17 cellular contexts compared by ENCODE assay signal in genomic region chr2:8577573-8577972, GRCh38.
DNase-seq lines count a peak whose midpoint lies in the region; ATAC-seq and TF ChIP-seq lines count a peak whose summit lies in the region.
"Had no signal": no experiment of that assay in that cellular context is flagged by ENCODE, and none has a peak within 500 bp of the region (broad histone marks: within the 10 kb centered on the region; RNA-seq: fewer than 3 reads in every experiment).

No MANE protein-coding gene starts in this region.

- H3K36me3 Mint-ChIP-seq in natural killer cell treated with Interleukin-12 subunit alpha and Interleukin-12 subunit beta and Interleukin-15 and Interleukin-18, amount 100 ng/mL, for 72 hours = no peaks in the 10 kb centered on the region
- H3K36me3 Mint-ChIP-seq in natural killer cell = no peaks in the 10 kb centered on the region

- peaks cover 38 to 42% of the 10 kb centered on the region in 2 donors for H3K4me1 Mint-ChIP-seq in natural killer cell treated with Interleukin-12 subunit alpha and Interleukin-12 subunit beta and Interleukin-15 and Interleukin-18, amount 100 ng/mL, for 72 hours (ENCODE audit: low read depth in 2 of 2)
- H3K4me1 Mint-ChIP-seq in natural killer cell = peaks cover 34 to 47% of the 10 kb centered on the region in 2 donors

- H3K9me3 Mint-ChIP-seq in natural killer cell treated with Interleukin-12 subunit alpha and Interleukin-12 subunit beta and Interleukin-15 and Interleukin-18, amount 100 ng/mL, for 72 hours = no peaks in the 10 kb centered on the region
- no peaks in the 10 kb centered on the region for H3K9me3 Mint-ChIP-seq in natural killer cell

- H3K4me1 ChIP-seq in OCI-LY3 (ENCODE audit: low read length) (peaks cover 97% of the 10 kb centered on the region), stomach (peaks cover 11 to 36% (median 21%) of the 10 kb centered on the region in 4 donors), tibial nerve (peaks cover 0 to 24% (median 10%) of the 10 kb centered on the region in 4 donors)

- WGBS in stomach, 5 donors = 91 to 96% (median 93%) methylated on average over 8 of the region's 8 CpGs
- WGBS in tibial nerve, 2 donors = 79 to 88% methylated on average over 8 of the region's 8 CpGs

- peak overlapping the region; percentile 10 to 81 for H3K27ac Mint-ChIP-seq in natural killer cell treated with Interleukin-12 subunit alpha and Interleukin-12 subunit beta and Interleukin-15 and Interleukin-18, amount 100 ng/mL, for 72 hours
- H3K27ac Mint-ChIP-seq in natural killer cell = peak overlapping the region in 1 of 2 donors; percentile 37

- H3K4me3 Mint-ChIP-seq in natural killer cell treated with Interleukin-12 subunit alpha and Interleukin-12 subunit beta and Interleukin-15 and Interleukin-18, amount 100 ng/mL, for 72 hours = no peak overlapping the region
- H3K4me3 Mint-ChIP-seq in natural killer cell = no peak overlapping the region

- TF ChIP-seq CTCF in natural killer cell (IDR thresholded peaks at IDR 0.05) (no peak), OCI-LY3 (IDR thresholded peaks at IDR 0.05; ENCODE audit: low read depth, low read length) (no peak), stomach (IDR thresholded peaks at IDR 0.05) (no peak), tibial nerve (IDR thresholded peaks at IDR 0.05) (no peak)

- in situ Hi-C loops in ACHN (cut with HindIII; ENCODE audit: low pct_ligation_motif_present, low pct_unique_long_range_greater_than_20kb, low sequenced_read_pairs) = no loop called here

- H3K4me2 ChIP-seq in OCI-LY3 (ENCODE audit: low read length) = peak overlapping the region; percentile 78; the same call in 1 of the 2 replicates
- H3K4me2 ChIP-seq: KMS-11, PC-9 had no signal

- no peaks in the 10 kb centered on the region for H3K27me3 Mint-ChIP-seq in natural killer cell treated with Interleukin-12 subunit alpha and Interleukin-12 subunit beta and Interleukin-15 and Interleukin-18, amount 100 ng/mL, for 72 hours
- H3K27me3 Mint-ChIP-seq in natural killer cell (ENCODE audit: low read depth in 2 of 2) = peaks cover 0 to 6% of the 10 kb centered on the region in 2 donors

- H4K20me1 ChIP-seq in OCI-LY3 (ENCODE audit: insufficient read depth, low read length) = no peaks in the 10 kb centered on the region

- H3K9ac ChIP-seq in OCI-LY3 (ENCODE audit: low read length) = 0 out of 2 replicates have a peak overlapping the region, but pooled peaks have one; percentile 37
- H3K9ac ChIP-seq: KMS-11 had no signal

- intact Hi-C loops in natural killer cell (cut with micrococcal nuclease) (no loop called here), stomach (cut with DNase I; ENCODE audit: low total_unique reads) (no loop called here)

- DNase-seq in natural killer cell treated with Interleukin-12 subunit alpha and Interleukin-12 subunit beta and Interleukin-15 and Interleukin-18, amount 100 ng/mL, for 72 hours (ENCODE audit: low spot score) = no peak
- no peak for DNase-seq in natural killer cell
- peak; percentile 50 for DNase-seq in islet precursor cell
- DNase-seq in stomach = peak; percentile 23
- DNase-seq in ACHN = no peak
- DNase-seq in tibial nerve (ENCODE audit: low spot score in 2 of 2) = no peak
- DNase-seq: GOT3; MM.1S; NCI-H1105; NCI-H187 treated with DMSO at 0.1 percent for 48 hours; NCI-H526; NK-92 treated with Interleukin-12 subunit alpha and Interleukin-12 subunit beta, amount 100 ng/mL, for 24 hours; PC-9 had no signal

- H3K27ac ChIP-seq in OCI-LY3 (ENCODE audit: low read length) (peak overlapping the region; percentile 91; the same call in 1 of the 2 replicates), stomach (no peak overlapping the region), tibial nerve (no peak overlapping the region)
- H3K27ac ChIP-seq: KMS-11, PC-9, SK-N-MC had no signal

- no peaks in the 10 kb centered on the region for H3K27me3 ChIP-seq in OCI-LY3 (ENCODE audit: low read depth, low read length)
- no peaks in the 10 kb centered on the region for H3K27me3 ChIP-seq in stomach
- no peaks in the 10 kb centered on the region for H3K27me3 ChIP-seq in tibial nerve

- no peak overlapping the region for H2AFZ ChIP-seq in OCI-LY3 (ENCODE audit: low read depth, low read length)
- H2AFZ ChIP-seq: PC-9 had no signal

- H3K36me3 ChIP-seq in OCI-LY3 (replicated peaks; ENCODE audit: low read depth, low read length) = peaks cover 8% of the 10 kb centered on the region
- no peaks in the 10 kb centered on the region for H3K36me3 ChIP-seq in stomach
- no peaks in the 10 kb centered on the region for H3K36me3 ChIP-seq in tibial nerve

- TF ChIP-seq POLR2A in stomach (IDR thresholded peaks at IDR 0.05) = no peak
- no peak for TF ChIP-seq POLR2A in tibial nerve (IDR thresholded peaks at IDR 0.05)

- no peak for ATAC-seq in natural killer cell treated with Interleukin-12 subunit alpha and Interleukin-12 subunit beta and Interleukin-15 and Interleukin-18, amount 100 ng/mL, for 72 hours
- ATAC-seq in natural killer cell (no peak), HG03432 (IDR thresholded peaks at IDR 0.05; ENCODE audit: unreplicated experiment) (no peak)

- H3K4me3 ChIP-seq in OCI-LY3 (ENCODE audit: low read length) (no peak overlapping the region), stomach (no peak overlapping the region), tibial nerve (no peak overlapping the region)
- H3K4me3 ChIP-seq: PC-9, SK-N-MC had no signal

- H3K9me3 ChIP-seq in OCI-LY3 (ENCODE audit: insufficient read depth, low read length) (no peaks in the 10 kb centered on the region; the same call in 1 of the 2 replicates), stomach (no peaks in the 10 kb centered on the region), tibial nerve (no peaks in the 10 kb centered on the region)

- TF ChIP-seq EP300 in stomach (IDR thresholded peaks at IDR 0.05) (no peak), tibial nerve (IDR thresholded peaks at IDR 0.05) (no peak)

- H3K79me2 ChIP-seq in OCI-LY3 (ENCODE audit: low read length) = peaks cover 7% of the 10 kb centered on the region

Comparison
In these comparisons a context has a peak if more than half of its experiments do, and no peak if none do; other contexts are left out.
1. DNase-seq: peak in islet precursor cell (single experiment) and stomach (single experiment); none in natural killer cell treated with Interleukin-12 subunit alpha and Interleukin-12 subunit beta and Interleukin-15 and Interleukin-18, amount 100 ng/mL, for 72 hours (single experiment), natural killer cell (single experiment), ACHN (single experiment) and tibial nerve (0 of 2).